ENCODE assay signal across 16 cellular contexts in genomic region chr15:41968738-41969137, GRCh38. TPM values are rescaled to one million over a fixed set of nuclear protein-coding genes. Genes with fewer than 3 reads are reported as not detected.
DNase-seq lines count a peak whose midpoint lies in the region; ATAC-seq and TF ChIP-seq lines count a peak whose summit lies in the region.
"Had no signal": no experiment of that assay in that cellular context is flagged by ENCODE, and none has a peak within 500 bp of the region (broad histone marks: within the 10 kb centered on the region; RNA-seq: fewer than 3 reads in every experiment).

No MANE protein-coding gene starts in this region.

- H2AK5ac ChIP-seq in mesenchymal stem cell (ENCODE audit: low read length, severe bottlenecking), result no peak overlapping the region

- H3K9me3 Mint-ChIP-seq in activated naive CD8-positive, alpha-beta T cell (ENCODE audit: low read depth), result no peaks in the 10 kb centered on the region
- H3K9me3 Mint-ChIP-seq in activated naive CD8-positive, alpha-beta T cell treated with anti-CD3 and anti-CD28 coated beads, Interleukin-2, amount 50 U/mL, for 24 hours, result no peaks in the 10 kb centered on the region
- no peaks in the 10 kb centered on the region for H3K9me3 Mint-ChIP-seq in activated T-helper 1 cell treated with anti-CD3 and anti-CD28 coated beads, Interleukin-12 subunit alpha, Interleukin-12 subunit beta, Interleukin-2, Interleukin-4 antibody, amounts not matched to agents 30 ng/mL and 10 ng/mL and 1 ng/mL, durations not matched to agents 14 hours and 24 hours and 36 hours
- no peaks in the 10 kb centered on the region for H3K9me3 Mint-ChIP-seq in mesothelial cell of epicardium
- H3K9me3 Mint-ChIP-seq: naive thymus-derived CD8-positive, alpha-beta T cell had no signal

- no peak overlapping the region for H2BK12ac ChIP-seq in mesenchymal stem cell (ENCODE audit: low read length in 2 of 2)

- H3K36me3 ChIP-seq in mesenchymal stem cell (ENCODE audit: control insufficient read depth in 1 of 2, insufficient read depth in 2 of 2, low read depth in 1 of 2, low read length in 2 of 2), result peaks cover 0 to 18% of the 10 kb centered on the region in 2 experiments
- no peaks in the 10 kb centered on the region for H3K36me3 ChIP-seq in tibial artery
- H3K36me3 ChIP-seq: gastrocnemius medialis, WERI-Rb-1 had no signal

- no peak overlapping the region for H3K27ac Mint-ChIP-seq in activated naive CD8-positive, alpha-beta T cell
- no peak overlapping the region for H3K27ac Mint-ChIP-seq in activated naive CD8-positive, alpha-beta T cell treated with anti-CD3 and anti-CD28 coated beads, Interleukin-2, amount 50 U/mL, for 24 hours
- peak overlapping the region; percentile 20 for H3K27ac Mint-ChIP-seq in activated T-helper 1 cell treated with anti-CD3 and anti-CD28 coated beads, Interleukin-12 subunit alpha, Interleukin-12 subunit beta, Interleukin-2, Interleukin-4 antibody, amounts not matched to agents 30 ng/mL and 10 ng/mL and 1 ng/mL, durations not matched to agents 14 hours and 24 hours and 36 hours
- H3K27ac Mint-ChIP-seq in mesothelial cell of epicardium, result no peak overlapping the region

- no peak overlapping the region for H2BK5ac ChIP-seq in mesenchymal stem cell (ENCODE audit: low read depth, low read length, poor library complexity, severe bottlenecking)

- H3K23ac ChIP-seq in mesenchymal stem cell (ENCODE audit: low read length in 2 of 2), result no peak overlapping the region

- no peak overlapping the region for H3K14ac ChIP-seq in mesenchymal stem cell (ENCODE audit: low read length in 2 of 2)

- H3K4me2 ChIP-seq in mesenchymal stem cell (ENCODE audit: low read length, poor library complexity, severe bottlenecking), result no peak overlapping the region

- H3K27ac ChIP-seq in mesenchymal stem cell (ENCODE audit: low read length, poor library complexity, severe bottlenecking) (peak overlapping the region; percentile 89), tibial artery (peak overlapping the region; percentile 92 to 97)
- H3K27ac ChIP-seq: SK-N-MC, WERI-Rb-1 had no signal

- H3K79me1 ChIP-seq in mesenchymal stem cell (replicated peaks; ENCODE audit: low read length, poor library complexity, severe bottlenecking), result no peaks in the 10 kb centered on the region

- 100% methylated on average over 1 of the region's 3 CpGs for WGBS in mesenchymal stem cell

- no peak overlapping the region for H2AFZ ChIP-seq in mesenchymal stem cell (ENCODE audit: low read depth, low read length)

- H3K36me3 Mint-ChIP-seq in activated naive CD8-positive, alpha-beta T cell, result no peaks in the 10 kb centered on the region
- H3K36me3 Mint-ChIP-seq in activated naive CD8-positive, alpha-beta T cell treated with anti-CD3 and anti-CD28 coated beads, Interleukin-2, amount 50 U/mL, for 24 hours (ENCODE audit: low read depth), result peaks cover 8% of the 10 kb centered on the region
- peaks cover 25% of the 10 kb centered on the region for H3K36me3 Mint-ChIP-seq in activated T-helper 1 cell treated with anti-CD3 and anti-CD28 coated beads, Interleukin-12 subunit alpha, Interleukin-12 subunit beta, Interleukin-2, Interleukin-4 antibody, amounts not matched to agents 30 ng/mL and 10 ng/mL and 1 ng/mL, durations not matched to agents 14 hours and 24 hours and 36 hours (ENCODE audit: low read depth)
- H3K36me3 Mint-ChIP-seq in mesothelial cell of epicardium, result no peaks in the 10 kb centered on the region

- TF ChIP-seq CTCF in tibial artery (IDR thresholded peaks at IDR 0.05) (no peak), mesothelial cell of epicardium (IDR thresholded peaks at IDR 0.05; ENCODE audit: unreplicated experiment) (no peak)

- no peaks in the 10 kb centered on the region for H3K27me3 Mint-ChIP-seq in activated naive CD8-positive, alpha-beta T cell
- no peaks in the 10 kb centered on the region for H3K27me3 Mint-ChIP-seq in activated naive CD8-positive, alpha-beta T cell treated with anti-CD3 and anti-CD28 coated beads, Interleukin-2, amount 50 U/mL, for 24 hours
- H3K27me3 Mint-ChIP-seq in activated T-helper 1 cell treated with anti-CD3 and anti-CD28 coated beads, Interleukin-12 subunit alpha, Interleukin-12 subunit beta, Interleukin-2, Interleukin-4 antibody, amounts not matched to agents 30 ng/mL and 10 ng/mL and 1 ng/mL, durations not matched to agents 14 hours and 24 hours and 36 hours (ENCODE audit: insufficient read depth), result no peaks in the 10 kb centered on the region
- no peaks in the 10 kb centered on the region for H3K27me3 Mint-ChIP-seq in mesothelial cell of epicardium (ENCODE audit: low read depth)

- H3K18ac ChIP-seq in mesenchymal stem cell (ENCODE audit: low read depth in 1 of 2, low read length in 2 of 2), result no peak overlapping the region

- peaks cover 24% of the 10 kb centered on the region for H3K4me1 ChIP-seq in mesenchymal stem cell (ENCODE audit: control insufficient read depth, insufficient read depth, low read depth, low read length)
- H3K4me1 ChIP-seq in tibial artery, result peaks cover 0 to 61% (median 38%) of the 10 kb centered on the region in 4 donors

- H4K8ac ChIP-seq in mesenchymal stem cell (ENCODE audit: low read length), result no peak overlapping the region

- no peak overlapping the region for H4K91ac ChIP-seq in mesenchymal stem cell (ENCODE audit: low read length)

- H3K27me3 ChIP-seq in mesenchymal stem cell (ENCODE audit: control insufficient read depth in 1 of 2, insufficient read depth in 1 of 2, low read length in 2 of 2) (no peaks in the 10 kb centered on the region), tibial artery (no peaks in the 10 kb centered on the region)
- H3K27me3 ChIP-seq: gastrocnemius medialis had no signal

- H3K4me3 ChIP-seq in mesenchymal stem cell (ENCODE audit: insufficient read depth in 1 of 2, low read depth in 1 of 2, low read length in 2 of 2), result no peak overlapping the region
- no peak overlapping the region for H3K4me3 ChIP-seq in tibial artery
- H3K4me3 ChIP-seq: gastrocnemius medialis, SK-N-MC had no signal

- no peak overlapping the region for H3K4ac ChIP-seq in mesenchymal stem cell (ENCODE audit: low read depth in 1 of 2, low read length in 2 of 2)

- peaks cover 58% of the 10 kb centered on the region for H3K4me1 Mint-ChIP-seq in activated naive CD8-positive, alpha-beta T cell (ENCODE audit: low read depth)
- peaks cover 62% of the 10 kb centered on the region for H3K4me1 Mint-ChIP-seq in activated naive CD8-positive, alpha-beta T cell treated with anti-CD3 and anti-CD28 coated beads, Interleukin-2, amount 50 U/mL, for 24 hours
- H3K4me1 Mint-ChIP-seq in activated T-helper 1 cell treated with anti-CD3 and anti-CD28 coated beads, Interleukin-12 subunit alpha, Interleukin-12 subunit beta, Interleukin-2, Interleukin-4 antibody, amounts not matched to agents 30 ng/mL and 10 ng/mL and 1 ng/mL, durations not matched to agents 14 hours and 24 hours and 36 hours (ENCODE audit: low read depth), result peaks cover 65% of the 10 kb centered on the region
- peaks cover 31% of the 10 kb centered on the region for H3K4me1 Mint-ChIP-seq in mesothelial cell of epicardium

- no peaks in the 10 kb centered on the region for H3K9me3 ChIP-seq in mesenchymal stem cell (ENCODE audit: control insufficient read depth, low read length)
- no peaks in the 10 kb centered on the region for H3K9me3 ChIP-seq in tibial artery
- H3K9me3 ChIP-seq: gastrocnemius medialis had no signal

- no peak for DNase-seq in activated naive CD8-positive, alpha-beta T cell treated with anti-CD3 and anti-CD28 coated beads, Interleukin-2, amount 50 U/mL, for 24 hours
- no peak for DNase-seq in activated T-helper 1 cell treated with anti-CD3 and anti-CD28 coated beads, Interleukin-12 subunit alpha, Interleukin-12 subunit beta, Interleukin-2, Interleukin-4 antibody, amounts not matched to agents 30 ng/mL and 10 ng/mL and 1 ng/mL, durations not matched to agents 14 hours and 24 hours and 36 hours (ENCODE audit: low spot score)
- DNase-seq in mesenchymal stem cell, result no peak
- DNase-seq in tibial artery, result no peak
- DNase-seq in mesothelial cell of epicardium (ENCODE audit: low spot score in 2 of 2, unreplicated experiment in 2 of 2), result no peak
- no peak for DNase-seq in activated gamma-delta T cell (lab: John Stamatoyannopoulos, UW)
- DNase-seq: effector CD8-positive, alpha-beta T cell; gastrocnemius medialis; islet precursor cell; naive thymus-derived CD8-positive, alpha-beta T cell; NCI-H2029; WERI-Rb-1 had no signal

- H2BK120ac ChIP-seq in mesenchymal stem cell (ENCODE audit: low read depth, low read length), result no peak overlapping the region

- no peak overlapping the region for H2BK15ac ChIP-seq in mesenchymal stem cell (ENCODE audit: low read depth, poor library complexity, severe bottlenecking)

- intact Hi-C loops in activated T-helper 1 cell treated with anti-CD3 and anti-CD28 coated beads, Interleukin-12 subunit alpha, Interleukin-12 subunit beta, Interleukin-2, Interleukin-4 antibody, amounts not matched to agents 30 ng/mL and 10 ng/mL and 1 ng/mL, durations not matched to agents 14 hours and 24 hours and 36 hours (cut with micrococcal nuclease), result no loop called here
- intact Hi-C loops in tibial artery (cut with DNase I; ENCODE audit: low total_unique reads), result no loop called here

- ATAC-seq in activated naive CD8-positive, alpha-beta T cell treated with anti-CD3 and anti-CD28 coated beads, Interleukin-2, amount 50 U/mL, for 24 hours, result no peak
- ATAC-seq in HG03520 (IDR thresholded peaks at IDR 0.05; ENCODE audit: unreplicated experiment), result no peak
- ATAC-seq: gastrocnemius medialis; naive thymus-derived CD8-positive, alpha-beta T cell had no signal

- H3K4me3 Mint-ChIP-seq in activated naive CD8-positive, alpha-beta T cell, result peak overlapping the region; percentile 41
- H3K4me3 Mint-ChIP-seq in activated naive CD8-positive, alpha-beta T cell treated with anti-CD3 and anti-CD28 coated beads, Interleukin-2, amount 50 U/mL, for 24 hours, result no peak overlapping the region
- no peak overlapping the region for H3K4me3 Mint-ChIP-seq in activated T-helper 1 cell treated with anti-CD3 and anti-CD28 coated beads, Interleukin-12 subunit alpha, Interleukin-12 subunit beta, Interleukin-2, Interleukin-4 antibody, amounts not matched to agents 30 ng/mL and 10 ng/mL and 1 ng/mL, durations not matched to agents 14 hours and 24 hours and 36 hours
- no peak overlapping the region for H3K4me3 Mint-ChIP-seq in mesothelial cell of epicardium

- H3K9ac ChIP-seq in mesenchymal stem cell (ENCODE audit: low read length), result no peak overlapping the region

RNA-seq across cellular contexts. Expression of gene EHD4, which starts 3.6 kb away (rescaled TPM):
- 29.5 and 30.1 TPM in 2 replicates for total RNA-seq in activated T-helper 1 cell treated with anti-CD3 and anti-CD28 coated beads, Interleukin-12 subunit alpha, Interleukin-12 subunit beta, Interleukin-2, Interleukin-4 antibody, amounts not matched to agents 30 ng/mL and 10 ng/mL and 1 ng/mL, durations not matched to agents 14 hours and 24 hours and 36 hours
- 16.3 TPM for polyA plus RNA-seq in mesenchymal stem cell (2013, experiment 1 of 2)
- polyA plus RNA-seq in mesenchymal stem cell (2013, experiment 2 of 2), result 16.0 TPM
- 14.5 to 16.1 TPM (median 15.8 TPM) in 3 replicates for total RNA-seq in mesothelial cell of epicardium

RNA-seq across cellular contexts. Expression of gene PLA2G4E, which starts 52.1 kb away (rescaled TPM):
- not detected in 2 replicates for total RNA-seq in activated T-helper 1 cell treated with anti-CD3 and anti-CD28 coated beads, Interleukin-12 subunit alpha, Interleukin-12 subunit beta, Interleukin-2, Interleukin-4 antibody, amounts not matched to agents 30 ng/mL and 10 ng/mL and 1 ng/mL, durations not matched to agents 14 hours and 24 hours and 36 hours
- not detected for polyA plus RNA-seq in mesenchymal stem cell (2013, experiment 1 of 2)
- polyA plus RNA-seq in mesenchymal stem cell (2013, experiment 2 of 2), result not detected
- not detected in 3 replicates for total RNA-seq in mesothelial cell of epicardium
- total RNA-seq: gastrocnemius medialis; naive thymus-derived CD8-positive, alpha-beta T cell; urinary bladder had no signal
- polyA plus RNA-seq: naive thymus-derived CD8-positive, alpha-beta T cell had no signal
